In genomic region chr1:205293350-205294074, GRCh38 we compare ENCODE assay signal across 9 cellular contexts. TPM values are rescaled to one million over a fixed set of nuclear protein-coding genes. Genes with fewer than 3 reads are reported as not detected.
DNase-seq lines count a peak whose midpoint lies in the region; ATAC-seq, FAIRE-seq and TF ChIP-seq lines count a peak whose summit lies in the region.
"Had no signal": no experiment of that assay in that cellular context is flagged by ENCODE, and none has a peak within 500 bp of the region (broad histone marks: within the 10 kb centered on the region; RNA-seq: fewer than 3 reads in every experiment).

No MANE protein-coding gene starts in this region.

- H2BK12ac ChIP-seq in H1 (ENCODE audit: low read depth, low read length) = peak overlapping the region; percentile 100

- H2BK20ac ChIP-seq in H1 (ENCODE audit: low read length) = peak overlapping the region; percentile 77

- POLR2A ChIA-PET in H1 (lab: Charles Lee; ENCODE audit: partially characterized antibody) = interaction anchor here (0.7 to 4.7 kb wide), 12 partner anchors 9 to 157 kb away, joined by 3 to 38 read pairs (median 6); partner anchors contain the start of gene NUAK2

- H3K23me2 ChIP-seq in H1 (ENCODE audit: low read depth, low read length) = no peaks in the 10 kb centered on the region; the same call in 1 of the 2 replicates

- CTCF ChIA-PET in H1 (lab: Charles Lee; ENCODE audit: partially characterized antibody) = interaction anchor here (1.2 to 67.1 kb wide), 5 partner anchors 24 to 61 kb away, joined by 3 to 2424 read pairs (median 4); partner anchors contain the start of gene NUAK2

- no peak for TF ChIP-seq EP300 in H1 (IDR thresholded peaks at IDR 0.05; ENCODE audit: borderline replicate concordance in 1 of 2, low read depth in 2 of 2, low read length in 2 of 2)

- H3K9me3 ChIP-seq in heart left ventricle (no peaks in the 10 kb centered on the region), H1 (ENCODE audit: insufficient read depth in 2 of 2, low read depth in 1 of 2, low read length in 1 of 2) (no peaks in the 10 kb centered on the region)

- H2BK120ac ChIP-seq in H1 (replicated peaks; ENCODE audit: low read depth, low read length) = peak overlapping the region; percentile 99

- no peaks in the 10 kb centered on the region for H3K79me2 ChIP-seq in H1 (ENCODE audit: control insufficient read depth in 1 of 2, insufficient read depth in 2 of 2, low read length in 2 of 2)

- H3K27ac Mint-ChIP-seq in mesothelial cell of epicardium (peak overlapping the region; percentile 97), type B pancreatic cell (peak overlapping the region; percentile 90)

- H3K36me3 Mint-ChIP-seq in mesothelial cell of epicardium (no peaks in the 10 kb centered on the region), type B pancreatic cell (no peaks in the 10 kb centered on the region)

- H3K4me1 ChIP-seq in heart left ventricle (peaks cover 0 to 38% (median 13%) of the 10 kb centered on the region in 12 donors), H1 (replicated peaks in 1 of 4; ENCODE audit: control insufficient read depth in 3 of 4, insufficient read depth in 4 of 4, low read length in 3 of 4) (peaks cover 19 to 30% (median 25%) of the 10 kb centered on the region in 4 experiments)

- TF ChIP-seq POLR2A in heart left ventricle (IDR thresholded peaks at IDR 0.05) (no peak), H1 (IDR thresholded peaks at IDR 0.05; ENCODE audit: control extremely low read depth in 1 of 2, low read depth in 2 of 2, low read length in 2 of 2) (peak in 1 of 2 experiments; percentile 3; a peak in 2 of 3 replicates)

- DNase-seq in heart left ventricle = no peak
- DNase-seq in Right ventricle myocardium inferior (ENCODE audit: missing footprints) = no peak
- DNase-seq in H1 (ENCODE audit: low read depth in 1 of 2, low spot score in 2 of 2) = no peak
- DNase-seq in mesothelial cell of epicardium (ENCODE audit: low spot score in 2 of 2, unreplicated experiment in 2 of 2) = no peak
- no peak for DNase-seq in type B pancreatic cell (ENCODE audit: extremely low spot score, unreplicated experiment)
- no peak for DNase-seq in activated CD4-positive, alpha-beta T cell treated with anti-CD3 and anti-CD28 coated beads for 1 hour
- no peak for DNase-seq in activated CD4-positive, CD25-positive, alpha-beta regulatory T cell treated with anti-CD3 and anti-CD28 coated beads, Interleukin-2, amount 50 U/mL, for 72 hours
- DNase-seq in NCI-H446 (lab: John Stamatoyannopoulos, UW) = no peak
- DNase-seq: NCI-H2171 treated with DMSO at 0.1 percent for 48 hours had no signal

- H3K14ac ChIP-seq in H1 (ENCODE audit: insufficient read length) = peak overlapping the region; percentile 90

- no peak overlapping the region for H2AFZ ChIP-seq in H1 (ENCODE audit: low read length)

- H2BK5ac ChIP-seq in H1 (ENCODE audit: low read depth, low read length) = peak overlapping the region; percentile 99

- H2AK5ac ChIP-seq in H1 (ENCODE audit: low read depth, low read length) = peak overlapping the region; percentile 99

- no peaks in the 10 kb centered on the region for H4K20me1 ChIP-seq in H1 (replicated peaks in 1 of 2; ENCODE audit: control insufficient read depth in 1 of 2, insufficient read depth in 2 of 2, low read length in 2 of 2)

- intact Hi-C loops in heart left ventricle (cut with DNase I) = no loop called here
- intact Hi-C loops in Right ventricle myocardium inferior (cut with DNase I) = no loop called here

- no peak for TF ChIP-seq CTCF in heart left ventricle (IDR thresholded peaks at IDR 0.05)
- TF ChIP-seq CTCF in H1 (IDR thresholded peaks at IDR 0.05; ENCODE audit: control extremely low read depth in 1 of 3, insufficient read depth in 1 of 3, low read depth in 1 of 3, low read length in 3 of 3) = no peak
- no peak for TF ChIP-seq CTCF in mesothelial cell of epicardium (IDR thresholded peaks at IDR 0.05; ENCODE audit: unreplicated experiment)
- no peak for TF ChIP-seq CTCF in type B pancreatic cell (conservative IDR thresholded peaks at IDR 0.05)

- peak overlapping the region in 3 of 4 experiments; percentile 58 to 69 (median 61); a peak in 3 of 7 replicates for H3K9ac ChIP-seq in H1 (replicated peaks in 1 of 4; ENCODE audit: extremely low read depth in 1 of 4, low read depth in 3 of 4, low read length in 3 of 4)

- peak overlapping the region; percentile 98 for H3K18ac ChIP-seq in H1 (ENCODE audit: extremely low read depth, low read length)

- H3K27ac ChIP-seq in heart left ventricle = peak overlapping the region in 7 of 12 donors; percentile 1 to 77 (median 42)
- peak overlapping the region; percentile 97 for H3K27ac ChIP-seq in H1 (ENCODE audit: low read depth, low read length)

- no peak for FAIRE-seq in H1 (lab: Jason Lieb, UNC)

- no peak overlapping the region for H3K4me3 Mint-ChIP-seq in mesothelial cell of epicardium
- peak overlapping the region; percentile 50 for H3K4me3 Mint-ChIP-seq in type B pancreatic cell

- H3K4me2 ChIP-seq in H1 (ENCODE audit: insufficient read depth in 1 of 2, low read depth in 2 of 2, low read length in 2 of 2) = peak overlapping the region; percentile 2 to 56; a peak in 1 of 4 replicates

- H3K27me3 Mint-ChIP-seq in mesothelial cell of epicardium (ENCODE audit: low read depth) = no peaks in the 10 kb centered on the region
- H3K27me3 Mint-ChIP-seq in type B pancreatic cell = no peaks in the 10 kb centered on the region

- H3K27me3 ChIP-seq in heart left ventricle (no peaks in the 10 kb centered on the region), H1 (replicated peaks in 1 of 4; ENCODE audit: control insufficient read depth in 3 of 4, extremely low read depth in 1 of 4, insufficient read depth in 3 of 4, low read length in 3 of 4) (no peaks in the 10 kb centered on the region; a peak in 1 of 7 replicates)

- H3K4ac ChIP-seq in H1 (replicated peaks; ENCODE audit: insufficient read length, low read depth, low read length) = peak overlapping the region; percentile 72

- H3K4me3 ChIP-seq in heart left ventricle (no peak overlapping the region), H1 (ENCODE audit: extremely low read depth in 1 of 4, insufficient read depth in 2 of 4, low read depth in 3 of 4, low read length in 4 of 4) (no peak overlapping the region)

- H4K5ac ChIP-seq in H1 (ENCODE audit: insufficient read length, low read depth, low read length) = peak overlapping the region; percentile 61

- peak overlapping the region; percentile 87 for H4K8ac ChIP-seq in H1 (ENCODE audit: extremely low read depth, insufficient read depth, low read length)

- ATAC-seq in heart left ventricle (no peak), Right ventricle myocardium inferior (no peak)

- H3K9me3 Mint-ChIP-seq in mesothelial cell of epicardium = no peaks in the 10 kb centered on the region
- H3K9me3 Mint-ChIP-seq in type B pancreatic cell = no peaks in the 10 kb centered on the region

- H3K23ac ChIP-seq in H1 (ENCODE audit: insufficient read length) = no peak overlapping the region

- H3K56ac ChIP-seq in H1 (replicated peaks; ENCODE audit: insufficient read length, low read depth, low read length) = peak overlapping the region; percentile 56

- H3K79me1 ChIP-seq in H1 (ENCODE audit: low read depth, low read length) = no peaks in the 10 kb centered on the region

- H3K4me1 Mint-ChIP-seq in mesothelial cell of epicardium (peaks cover 33% of the 10 kb centered on the region), type B pancreatic cell (ENCODE audit: unreplicated experiment) (peaks cover 35% of the 10 kb centered on the region)

- TF ChIP-seq RAD21 in H1 (IDR thresholded peaks at IDR 0.05 in 1 of 2, conservative IDR thresholded peaks at IDR 0.05 in 1 of 2; ENCODE audit: low read depth in 2 of 2, low read length in 2 of 2) = no peak

- WGBS in heart left ventricle, 4 donors = 95 to 98% (median 96%) methylated on average over 8 to 10 of the region's 10 CpGs
- WGBS in H1 (ENCODE audit: extremely low coverage in 1 of 2, insufficient coverage in 1 of 2, insufficient read length in 1 of 2, insufficient replicate concordance in 2 of 2, low coverage in 1 of 2, low lambda C conversion rate in 2 of 2, missing lambda C conversion rate in 1 of 2), 2 experiments = 85% methylated on average over 10 of the region's 10 CpGs; no CpG with 5 or more reads in 1 of the 2 experiments

- peak overlapping the region; percentile 94 for H4K91ac ChIP-seq in H1 (replicated peaks; ENCODE audit: insufficient read length, low read length)

- H3K36me3 ChIP-seq in heart left ventricle = no peaks in the 10 kb centered on the region
- no peaks in the 10 kb centered on the region for H3K36me3 ChIP-seq in H1 (ENCODE audit: control insufficient read depth in 2 of 4, insufficient read depth in 4 of 4, low read length in 3 of 4)

- peak overlapping the region; percentile 98 for H2BK15ac ChIP-seq in H1 (ENCODE audit: low read length)

TF ChIP-seq in H1, 55 proteins besides CTCF, POLR2A, EP300 and RAD21:
- TF ChIP-seq SAP30 (IDR thresholded peaks at IDR 0.05; ENCODE audit: insufficient read depth, insufficient replicate concordance, low read length) = no peak
- TF ChIP-seq E2F6 (IDR thresholded peaks at IDR 0.05) = 0 out of 2 replicates have a peak, but pooled peaks have one; percentile 5
TF ChIP-seq in H1: peak in this region for 1.

RNA-seq across cellular contexts. Expression of gene NUAK2, which starts 28.0 kb away (rescaled TPM):
- total RNA-seq in heart left ventricle = 1 to 10 TPM in 3 of 9 donors, under 1 TPM in 6; 0.25 to 2.6 (median 0.82) TPM
- polyA plus RNA-seq in heart left ventricle = under 1 TPM; 0.46 to 0.50 TPM
- total RNA-seq in Right ventricle myocardium inferior = 1.1 TPM
- 12.7 and 12.9 TPM in 2 replicates for total RNA-seq in H1 (2021; fragmentation: NEBNext Ultra II Directional; extraction: Animal tissue kit (Norgen Biotek cat#: 25700))
- polyA plus RNA-seq in H1 (2011; rRNA removed) = 9.4 and 14.5 TPM in 2 replicates
- 8.0 TPM for polyA plus RNA-seq in H1 (2011; cell fraction: cytosol; rRNA removed)
- 13.3 TPM for polyA plus RNA-seq in H1 (2011; cell fraction: nucleus; rRNA removed)
- polyA plus RNA-seq in H1 (2012, experiment 1 of 2) = 13.2 to 13.7 TPM (median 13.5 TPM) in 4 replicates
- polyA plus RNA-seq in H1 (2012, experiment 2 of 2) = 12.2 TPM
- 5.4 TPM for polyA plus RNA-seq in H1 (2013, experiment 1 of 2)
- polyA plus RNA-seq in H1 (2013, experiment 2 of 2) = 5.1 TPM
- 12.4 and 13.8 TPM in 2 replicates for polyA minus RNA-seq in H1 (2011; rRNA and poly(A)+ RNA removed)
- 15.0 TPM for polyA minus RNA-seq in H1 (2011; cell fraction: cytosol; rRNA and poly(A)+ RNA removed)
- 13.2 TPM for polyA minus RNA-seq in H1 (2011; cell fraction: nucleus; rRNA and poly(A)+ RNA removed)
- total RNA-seq in mesothelial cell of epicardium = 5.7 to 6.2 TPM (median 5.8 TPM) in 3 replicates
- total RNA-seq in type B pancreatic cell (ENCODE audit: low replicate concordance) = 13.5 and 17.7 TPM in 2 replicates
